In the genomic region with DNA sequence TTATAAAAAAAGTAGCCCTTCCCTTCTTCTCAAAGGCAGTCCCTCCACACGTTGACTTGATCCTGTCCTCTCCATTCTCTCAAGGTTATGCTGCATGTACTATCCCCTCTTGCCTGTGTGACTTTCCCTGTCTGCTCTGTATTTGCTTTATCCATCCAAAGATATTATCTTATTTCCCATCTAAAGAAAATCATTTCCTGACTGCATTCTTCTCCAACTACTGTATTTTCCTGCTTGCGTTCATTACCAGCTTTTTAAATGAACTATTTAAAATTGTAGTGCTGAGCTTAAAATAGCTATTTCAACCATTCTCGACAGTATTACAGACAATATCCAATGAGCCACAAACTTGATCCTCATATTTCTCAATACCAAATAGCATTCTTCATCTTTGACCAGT, we compare ENCODE assay signal across 28 cellular contexts.
"Had no signal": no experiment of that assay in that cellular context is flagged by ENCODE, and none has a peak within 500 bp of the region (broad histone marks: within the 10 kb centered on the region; RNA-seq: fewer than 3 reads in every experiment).

No MANE protein-coding gene starts in this region.

- H3K27ac ChIP-seq: left ventricle myocardium inferior, pancreas, prostate gland, skin epidermis, spleen, suprapubic skin, thoracic aorta, tibial artery, upper lobe of right lung had no signal

- H3K9me3 Mint-ChIP-seq: mesothelial cell of epicardium had no signal

- H3K36me3 Mint-ChIP-seq: immature natural killer cell; mesothelial cell of epicardium; naive B cell; stimulated activated effector memory CD8-positive, alpha-beta T cell treated with anti-CD3 and anti-CD28 coated beads, Interleukin-12 subunit alpha, Interleukin-12 subunit beta, amount 100 ng/mL, for 72 hours had no signal

- H3K4me1 ChIP-seq: left ventricle myocardium inferior, pancreas, prostate gland, spleen, suprapubic skin, tibial artery, upper lobe of right lung had no signal

- H3K4me1 Mint-ChIP-seq: immature natural killer cell; naive B cell; stimulated activated effector memory CD8-positive, alpha-beta T cell treated with anti-CD3 and anti-CD28 coated beads, Interleukin-12 subunit alpha, Interleukin-12 subunit beta, amount 100 ng/mL, for 72 hours had no signal

- H3K4me3 ChIP-seq: left ventricle myocardium inferior, lung, pancreas, prostate gland, skin epidermis, spleen, suprapubic skin, thoracic aorta, tibial artery, upper lobe of right lung had no signal

- H3K27me3 Mint-ChIP-seq: naive B cell; natural killer cell treated with Interleukin-12 subunit alpha and Interleukin-12 subunit beta and Interleukin-15 and Interleukin-18, amount 100 ng/mL, for 72 hours; stimulated activated naive CD8-positive, alpha-beta T cell treated with anti-CD3 and anti-CD28 coated beads, Interleukin-15, Interleukin-2, amounts not matched to agents 100 ng/mL and 50 ng/mL, for 24 hours had no signal

- FAIRE-seq: islet of Langerhans, kidney, pancreas, urothelium cell line had no signal

- H3K9me3 ChIP-seq: pancreas, prostate gland, spleen, suprapubic skin, thoracic aorta, tibial artery, upper lobe of right lung had no signal

- DNase-seq: hypothalamus; immature natural killer cell; kidney; left colon; left ventricle myocardium inferior; naive B cell; pancreas; posterior cingulate gyrus; retina; right cardiac atrium; spleen; stimulated activated CD4-positive, alpha-beta T cell treated with anti-CD3 and anti-CD28 coated beads, Interleukin-4, amount 100 ng/mL, for 24 hours; stimulated activated naive CD4-positive, alpha-beta T cell; tibial artery; trophoblast cell; upper lobe of right lung had no signal

- H3K36me3 ChIP-seq: left ventricle myocardium inferior, pancreas, prostate gland, spleen, suprapubic skin, thoracic aorta, tibial artery, upper lobe of right lung had no signal

- H3K27me3 ChIP-seq: spleen, suprapubic skin, tibial artery, upper lobe of right lung had no signal

- H3K4me3 Mint-ChIP-seq: immature natural killer cell; mesothelial cell of epicardium; naive B cell; natural killer cell treated with Interleukin-12 subunit alpha and Interleukin-12 subunit beta and Interleukin-15 and Interleukin-18, amount 100 ng/mL, for 72 hours; stimulated activated effector memory CD8-positive, alpha-beta T cell treated with anti-CD3 and anti-CD28 coated beads, Interleukin-12 subunit alpha, Interleukin-12 subunit beta, amount 100 ng/mL, for 72 hours; stimulated activated naive CD8-positive, alpha-beta T cell treated with anti-CD3 and anti-CD28 coated beads, Interleukin-15, Interleukin-2, amounts not matched to agents 100 ng/mL and 50 ng/mL, for 24 hours had no signal

- H3K27ac Mint-ChIP-seq: immature natural killer cell; mesothelial cell of epicardium; naive B cell; natural killer cell treated with Interleukin-12 subunit alpha and Interleukin-12 subunit beta and Interleukin-15 and Interleukin-18, amount 100 ng/mL, for 72 hours; stimulated activated effector memory CD8-positive, alpha-beta T cell treated with anti-CD3 and anti-CD28 coated beads, Interleukin-12 subunit alpha, Interleukin-12 subunit beta, amount 100 ng/mL, for 72 hours; stimulated activated naive CD8-positive, alpha-beta T cell treated with anti-CD3 and anti-CD28 coated beads, Interleukin-15, Interleukin-2, amounts not matched to agents 100 ng/mL and 50 ng/mL, for 24 hours had no signal

- ATAC-seq: left colon; natural killer cell treated with Interleukin-12 subunit alpha and Interleukin-12 subunit beta and Interleukin-15 and Interleukin-18, amount 100 ng/mL, for 72 hours; pancreas; right cardiac atrium; sciatic nerve; stimulated activated effector memory CD8-positive, alpha-beta T cell treated with anti-CD3 and anti-CD28 coated beads, Interleukin-12 subunit alpha, Interleukin-12 subunit beta, amount 100 ng/mL, for 72 hours; upper lobe of right lung had no signal
